35 cellular contexts compared by ENCODE assay signal in the genomic region with DNA sequence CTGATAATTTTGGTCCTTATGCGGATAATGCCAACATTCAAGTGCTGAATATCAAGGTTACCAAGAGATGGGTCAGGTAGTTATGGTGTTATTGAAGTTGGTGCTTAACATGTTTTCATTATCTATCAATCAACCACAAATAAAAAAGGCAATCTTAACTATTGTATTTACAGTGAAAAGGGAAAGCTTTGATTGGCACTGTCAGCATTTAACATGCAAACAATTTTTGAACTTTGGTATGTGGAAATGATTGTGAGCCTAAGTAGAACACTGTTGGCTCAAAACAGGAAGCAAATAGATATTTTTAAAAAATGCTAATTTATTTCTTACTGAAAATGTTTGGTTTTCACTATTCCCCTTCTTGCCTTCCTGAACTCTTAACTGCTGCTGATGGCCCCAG.
"Had no signal": no experiment of that assay in that cellular context is flagged by ENCODE, and none has a peak within 500 bp of the region (broad histone marks: within the 10 kb centered on the region; RNA-seq: fewer than 3 reads in every experiment).

No MANE protein-coding gene starts in this region.

- H3K27me3 ChIP-seq: adrenal gland, body of pancreas, brain microvascular endothelial cell, cardiac muscle cell, colonic mucosa had no signal

- H3K4me3 ChIP-seq: adrenal gland, body of pancreas, cardiac muscle cell, colonic mucosa had no signal

- H3K36me3 ChIP-seq: adrenal gland, brain microvascular endothelial cell, cardiac muscle cell, colonic mucosa had no signal

- FAIRE-seq: astrocyte, bronchial epithelial cell, TTC549 had no signal

- H3K4me1 ChIP-seq: colonic mucosa had no signal

- H3K9me3 ChIP-seq: adrenal gland, body of pancreas, colonic mucosa had no signal

- H3K27ac ChIP-seq: adrenal gland, body of pancreas, brain microvascular endothelial cell, cardiac muscle cell, colonic mucosa, VCaP had no signal

- DNase-seq: activated B cell treated with CpG ODN at 0.5 μM for 24 hours; activated CD4-positive, alpha-beta memory T cell treated with anti-CD3 and anti-CD28 coated beads for 36 hours; activated CD4-positive, alpha-beta T cell treated with anti-CD3 and anti-CD28 coated beads for 4 hours; activated CD4-positive, alpha-beta T cell treated with anti-CD3 and anti-CD28 coated beads, Interleukin-2, amount 10 ng/mL, durations not matched to agents 24 days and 14 days; activated CD4-positive, alpha-beta T cell treated with anti-CD3 and anti-CD28 coated beads, Interleukin-2, amount 50 U/mL, for 1 hour; activated CD4-positive, alpha-beta T cell treated with anti-CD3 and anti-CD28 coated beads, Interleukin-2, amount 50 U/mL, for 4 hours; activated CD4-positive, CD25-positive, alpha-beta regulatory T cell treated with anti-CD3 and anti-CD28 coated beads, Interleukin-2, amount 50 U/mL, for 72 hours; activated CD8-positive, alpha-beta memory T cell treated with anti-CD3 and anti-CD28 coated beads, Interleukin-2, amount 50 U/mL, for 4 hours; activated CD8-positive, alpha-beta T cell treated with anti-CD3 and anti-CD28 coated beads for 36 hours; activated effector memory CD4-positive, alpha-beta T cell treated with anti-CD3 and anti-CD28 coated beads, Interleukin-2, amount 50 U/mL, for 16 hours; activated gamma-delta T cell treated with Interleukin-2 at 50 U/mL for 16 hours; activated naive CD4-positive, alpha-beta T cell; activated naive CD4-positive, alpha-beta T cell treated with anti-CD3 and anti-CD28 coated beads for 36 hours; activated naive CD4-positive, alpha-beta T cell treated with anti-CD3 and anti-CD28 coated beads, Interleukin-2, amount 50 U/mL, for 16 hours; activated naive CD8-positive, alpha-beta T cell treated with anti-CD3 and anti-CD28 coated beads for 36 hours; activated T-cell treated with anti-CD3 and anti-CD28 coated beads for 4 hours; activated T-cell treated with anti-CD3 and anti-CD28 coated beads, Interleukin-2, amount 50 U/mL, for 1 hour; activated T-cell treated with anti-CD3 and anti-CD28 coated beads, Interleukin-2, amount 50 U/mL, for 4 hours; activated T-cell treated with anti-CD3 and anti-CD28 coated beads, Interleukin-2, amount 50 U/mL, for 72 hours; adrenal gland; amniotic stem cell; aorta; body of pancreas; caudate nucleus; cerebellar nuclear complex; colonic mucosa; T-helper 9 cell had no signal

- ATAC-seq: activated CD8-positive, alpha-beta T cell treated with anti-CD3 and anti-CD28 coated beads for 36 hours; activated naive CD4-positive, alpha-beta T cell treated with anti-CD3 and anti-CD28 coated beads, Interleukin-2, amount 50 U/mL, for 72 hours; activated T-cell treated with anti-CD3 and anti-CD28 coated beads, Interleukin-2, amount 50 U/mL, for 4 hours; activated T-cell treated with anti-CD3 and anti-CD28 coated beads, Interleukin-2, amount 50 U/mL, for 72 hours; activated T-helper 17 cell treated with anti-CD3 and anti-CD28 coated beads, Interleukin-2, amount 50 U/mL, for 72 hours; body of pancreas had no signal
